In the genomic region with DNA sequence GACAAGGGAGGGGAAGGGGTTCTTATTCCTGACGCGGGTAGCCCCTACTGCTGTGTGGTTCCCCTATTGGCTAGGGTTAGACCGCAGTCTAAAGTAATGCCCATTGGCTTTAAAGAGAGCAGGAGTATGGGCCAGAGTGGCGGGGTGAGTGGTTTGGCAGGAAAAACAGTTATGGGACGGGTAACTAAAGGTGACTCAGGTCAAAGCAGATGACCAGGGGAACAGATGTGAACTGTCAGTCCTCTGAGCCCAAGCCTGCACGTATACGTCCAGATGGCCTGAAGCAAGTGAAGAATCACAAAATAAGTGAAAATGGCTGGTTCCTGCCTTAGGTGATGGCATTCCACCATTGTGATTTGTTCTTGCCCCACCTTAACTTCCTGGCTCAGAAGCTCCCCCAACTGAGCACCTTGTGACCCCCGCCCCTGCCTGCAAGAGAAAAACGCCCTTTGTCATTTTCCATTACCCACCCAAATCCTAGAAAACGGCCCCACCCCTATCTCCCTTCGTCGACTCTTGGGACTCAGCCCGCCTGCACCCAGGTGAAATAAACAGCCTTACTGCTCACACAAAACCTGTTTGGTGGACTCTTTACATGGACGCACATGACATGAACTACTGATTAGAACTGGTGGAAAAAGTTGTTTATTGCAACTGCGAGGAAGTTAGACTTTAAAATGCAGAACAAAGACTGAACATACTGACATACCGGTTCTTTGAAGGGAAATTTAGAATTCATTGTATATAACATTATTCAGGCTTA, we compare ENCODE assay signal across 6 cellular contexts.
A peak's percentile ranks its signal among the peaks of the same experiment; 100 is the strongest.
DNase-seq lines count a peak whose midpoint lies in the region; ATAC-seq and TF ChIP-seq lines count a peak whose summit lies in the region.

No MANE protein-coding gene starts in this region.

- peak overlapping the region; percentile 67 for H3K4me3 ChIP-seq in WI38 (ENCODE audit: low read depth, low read length)

- ATAC-seq in GM18870 (IDR thresholded peaks at IDR 0.05; ENCODE audit: unreplicated experiment), result peak; percentile 15
- ATAC-seq in HG03045 (IDR thresholded peaks at IDR 0.05; ENCODE audit: unreplicated experiment), result no peak

- TF ChIP-seq CTCF in WI38 (IDR thresholded peaks at IDR 0.05; ENCODE audit: low read depth, low read length), result no peak

- DNase-seq in kidney tubule cell (ENCODE audit: low spot score) (peak; percentile 2), NCI-H524 (lab: John Stamatoyannopoulos, UW) (no peak), ecto neural progenitor cell (ENCODE audit: low spot score) (no peak)
